In genomic region chr1:220706480-220706879, GRCh38 we compare ENCODE assay signal across 1 cellular context.
TF ChIP-seq lines count a peak whose summit lies in the region.

No MANE protein-coding gene starts in this region.

TF ChIP-seq in WTC11, 78 proteins besides CTCF, POLR2A, EP300 and RAD21 (continued from another document):
- no peak for TF ChIP-seq ZNF281 (CRISPR knock-in tag; IDR thresholded peaks at IDR 0.05)
- no peak for TF ChIP-seq JAZF1 (CRISPR knock-in tag; IDR thresholded peaks at IDR 0.05)
- no peak for TF ChIP-seq ZNF263 (CRISPR knock-in tag; IDR thresholded peaks at IDR 0.05; ENCODE audit: low read depth)
- TF ChIP-seq ZNF512 (CRISPR knock-in tag; IDR thresholded peaks at IDR 0.05; ENCODE audit: borderline replicate concordance) = no peak
- TF ChIP-seq E2F5 (CRISPR knock-in tag; IDR thresholded peaks at IDR 0.05) = no peak
- no peak for TF ChIP-seq ATF2 (CRISPR knock-in tag; IDR thresholded peaks at IDR 0.05; ENCODE audit: borderline replicate concordance, low read depth)
- no peak for TF ChIP-seq ZNF416 (CRISPR knock-in tag; IDR thresholded peaks at IDR 0.05)
- no peak for TF ChIP-seq RELA (CRISPR knock-in tag; IDR thresholded peaks at IDR 0.05; ENCODE audit: borderline replicate concordance)
- no peak for TF ChIP-seq NR3C1 (CRISPR knock-in tag; conservative IDR thresholded peaks at IDR 0.05; ENCODE audit: low read depth)
